In the genomic region with DNA sequence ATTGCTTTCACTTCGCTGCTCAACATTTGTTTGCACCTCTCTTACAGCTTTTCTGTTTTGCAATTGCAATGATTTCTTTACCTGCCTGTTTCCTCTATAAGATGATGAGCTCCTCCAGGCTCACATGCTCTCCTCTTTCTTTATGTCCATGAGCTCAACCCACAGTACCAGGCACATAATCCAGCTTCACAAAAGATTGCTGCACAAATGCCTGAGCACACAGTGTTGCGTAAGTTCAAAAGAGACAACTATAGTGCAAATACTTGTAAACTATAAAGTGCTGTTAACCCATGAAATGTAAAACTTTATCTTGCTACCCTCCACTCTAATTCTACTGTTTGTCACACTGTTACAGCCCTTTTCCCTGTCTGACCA, we compare ENCODE assay signal across 15 cellular contexts.
DNase-seq lines count a peak whose midpoint lies in the region; ATAC-seq and TF ChIP-seq lines count a peak whose summit lies in the region.
"Had no signal": no experiment of that assay in that cellular context is flagged by ENCODE, and none has a peak within 500 bp of the region (broad histone marks: within the 10 kb centered on the region; RNA-seq: fewer than 3 reads in every experiment).

No MANE protein-coding gene starts in this region.

- peak overlapping the region; percentile 23 for H2AFZ ChIP-seq in neural progenitor cell (replicated peaks)

- no peak overlapping the region for H3K27ac ChIP-seq in neural progenitor cell
- H3K27ac ChIP-seq in tibial nerve = peak overlapping the region; percentile 77 to 90 (median 85)
- H3K27ac ChIP-seq in upper lobe of left lung = peak overlapping the region in 1 of 4 donors; percentile 1

- no peaks in the 10 kb centered on the region for H3F3A ChIP-seq in neural progenitor cell (ENCODE audit: low read depth)

- H3K27me3 ChIP-seq in neural progenitor cell = no peaks in the 10 kb centered on the region
- no peaks in the 10 kb centered on the region for H3K27me3 ChIP-seq in tibial nerve
- H3K27me3 ChIP-seq in upper lobe of left lung = no peaks in the 10 kb centered on the region

- no peak for ATAC-seq in effector memory CD8-positive, alpha-beta T cell (replicated peaks)
- no peak for ATAC-seq in upper lobe of left lung (ENCODE audit: low FRiP score in 2 of 2)
- ATAC-seq: naive thymus-derived CD4-positive, alpha-beta T cell had no signal

- H3K36me3 Mint-ChIP-seq in activated naive CD8-positive, alpha-beta T cell = no peaks in the 10 kb centered on the region
- H3K36me3 Mint-ChIP-seq in activated naive CD8-positive, alpha-beta T cell treated with anti-CD3 and anti-CD28 coated beads for 36 hours = peaks cover 3% of the 10 kb centered on the region
- no peaks in the 10 kb centered on the region for H3K36me3 Mint-ChIP-seq in endothelial cell (ENCODE audit: low read depth, unreplicated experiment)
- H3K36me3 Mint-ChIP-seq in neural progenitor cell = no peaks in the 10 kb centered on the region
- no peaks in the 10 kb centered on the region for H3K36me3 Mint-ChIP-seq in effector memory CD8-positive, alpha-beta T cell (ENCODE audit: insufficient read depth)
- H3K36me3 Mint-ChIP-seq: immature natural killer cell had no signal

- WGBS in tibial nerve, 2 donors = 65 to 81% methylated on average over 2 of the region's 2 CpGs
- WGBS in upper lobe of left lung, 2 donors = 52 to 78% methylated on average over 2 of the region's 2 CpGs

- no peak overlapping the region for H3K9ac ChIP-seq in neural progenitor cell

- no peak for DNase-seq in activated naive CD8-positive, alpha-beta T cell treated with anti-CD3 and anti-CD28 coated beads for 36 hours
- DNase-seq in endothelial cell (ENCODE audit: low spot score) = no peak
- no peak for DNase-seq in neural progenitor cell (ENCODE audit: low spot score)
- no peak for DNase-seq in tibial nerve (ENCODE audit: low spot score in 2 of 2)
- no peak for DNase-seq in kidney tubule cell (ENCODE audit: low spot score)
- DNase-seq in effector memory CD8-positive, alpha-beta T cell = no peak
- DNase-seq in upper lobe of left lung = no peak
- DNase-seq: activated effector memory CD4-positive, alpha-beta T cell treated with anti-CD3 and anti-CD28 coated beads, Interleukin-2, amount 50 U/mL, for 16 hours; cerebellar nuclear complex; HFFc6; naive thymus-derived CD4-positive, alpha-beta T cell; NCI-H1694; small intestine had no signal

- H3K79me2 ChIP-seq in neural progenitor cell (ENCODE audit: low read depth) = no peaks in the 10 kb centered on the region

- no peak for TF ChIP-seq CTCF in endothelial cell (IDR thresholded peaks at IDR 0.05; ENCODE audit: unreplicated experiment)
- TF ChIP-seq CTCF in neural progenitor cell (IDR thresholded peaks at IDR 0.05) = no peak
- TF ChIP-seq CTCF in tibial nerve (IDR thresholded peaks at IDR 0.05) = no peak
- no peak for TF ChIP-seq CTCF in upper lobe of left lung (IDR thresholded peaks at IDR 0.05)

- H3K36me3 ChIP-seq in neural progenitor cell = no peaks in the 10 kb centered on the region
- H3K36me3 ChIP-seq in tibial nerve = no peaks in the 10 kb centered on the region
- no peaks in the 10 kb centered on the region for H3K36me3 ChIP-seq in upper lobe of left lung

- H3K9me3 Mint-ChIP-seq in activated naive CD8-positive, alpha-beta T cell (ENCODE audit: low read depth) = no peaks in the 10 kb centered on the region
- no peaks in the 10 kb centered on the region for H3K9me3 Mint-ChIP-seq in activated naive CD8-positive, alpha-beta T cell treated with anti-CD3 and anti-CD28 coated beads for 36 hours
- H3K9me3 Mint-ChIP-seq in endothelial cell (ENCODE audit: unreplicated experiment) (no peaks in the 10 kb centered on the region), neural progenitor cell (no peaks in the 10 kb centered on the region)
- H3K9me3 Mint-ChIP-seq in effector memory CD8-positive, alpha-beta T cell = no peaks in the 10 kb centered on the region
- H3K9me3 Mint-ChIP-seq: HFFc6; immature natural killer cell; naive thymus-derived CD4-positive, alpha-beta T cell had no signal

- H3K4me3 ChIP-seq in neural progenitor cell (no peak overlapping the region), tibial nerve (no peak overlapping the region), upper lobe of left lung (no peak overlapping the region)

- peaks cover 19% of the 10 kb centered on the region for H3K4me1 Mint-ChIP-seq in activated naive CD8-positive, alpha-beta T cell (ENCODE audit: low read depth)
- peaks cover 13% of the 10 kb centered on the region for H3K4me1 Mint-ChIP-seq in activated naive CD8-positive, alpha-beta T cell treated with anti-CD3 and anti-CD28 coated beads for 36 hours
- H3K4me1 Mint-ChIP-seq in endothelial cell (ENCODE audit: unreplicated experiment) (peaks cover 20% of the 10 kb centered on the region), neural progenitor cell (peaks cover 15% of the 10 kb centered on the region)
- H3K4me1 Mint-ChIP-seq in effector memory CD8-positive, alpha-beta T cell (ENCODE audit: low read depth in 2 of 2) = peaks cover 14 to 17% of the 10 kb centered on the region in 2 donors

- H3K4me1 ChIP-seq in neural progenitor cell (peaks cover 19% of the 10 kb centered on the region), tibial nerve (peaks cover 6 to 46% (median 26%) of the 10 kb centered on the region in 4 donors), upper lobe of left lung (peaks cover 0 to 11% (median 5%) of the 10 kb centered on the region in 4 donors)

- H3K4me3 Mint-ChIP-seq in activated naive CD8-positive, alpha-beta T cell = no peak overlapping the region
- no peak overlapping the region for H3K4me3 Mint-ChIP-seq in activated naive CD8-positive, alpha-beta T cell treated with anti-CD3 and anti-CD28 coated beads for 36 hours
- H3K4me3 Mint-ChIP-seq in endothelial cell (ENCODE audit: unreplicated experiment) (no peak overlapping the region), neural progenitor cell (no peak overlapping the region)
- no peak overlapping the region for H3K4me3 Mint-ChIP-seq in effector memory CD8-positive, alpha-beta T cell
- H3K4me3 Mint-ChIP-seq: HFFc6, immature natural killer cell had no signal

- TF ChIP-seq EP300 in tibial nerve (IDR thresholded peaks at IDR 0.05) = no peak
- no peak for TF ChIP-seq EP300 in upper lobe of left lung (IDR thresholded peaks at IDR 0.05)

- H3K27me3 Mint-ChIP-seq in activated naive CD8-positive, alpha-beta T cell = no peaks in the 10 kb centered on the region
- H3K27me3 Mint-ChIP-seq in activated naive CD8-positive, alpha-beta T cell treated with anti-CD3 and anti-CD28 coated beads for 36 hours = no peaks in the 10 kb centered on the region
- H3K27me3 Mint-ChIP-seq in endothelial cell (ENCODE audit: unreplicated experiment) = no peaks in the 10 kb centered on the region
- no peaks in the 10 kb centered on the region for H3K27me3 Mint-ChIP-seq in neural progenitor cell (ENCODE audit: insufficient read depth, low read depth)
- no peaks in the 10 kb centered on the region for H3K27me3 Mint-ChIP-seq in effector memory CD8-positive, alpha-beta T cell
- H3K27me3 Mint-ChIP-seq: naive thymus-derived CD4-positive, alpha-beta T cell had no signal

- peak overlapping the region; percentile 42 for H3K27ac Mint-ChIP-seq in activated naive CD8-positive, alpha-beta T cell
- no peak overlapping the region for H3K27ac Mint-ChIP-seq in activated naive CD8-positive, alpha-beta T cell treated with anti-CD3 and anti-CD28 coated beads for 36 hours
- H3K27ac Mint-ChIP-seq in endothelial cell (ENCODE audit: unreplicated experiment) (peak overlapping the region; percentile 4), neural progenitor cell (peak overlapping the region; percentile 61)
- H3K27ac Mint-ChIP-seq in effector memory CD8-positive, alpha-beta T cell = peak overlapping the region in 1 of 2 donors; percentile 29
- H3K27ac Mint-ChIP-seq: HFFc6 had no signal

- no peak overlapping the region for H3K4me2 ChIP-seq in neural progenitor cell

- H3K9me3 ChIP-seq in neural progenitor cell (ENCODE audit: low read depth) (no peaks in the 10 kb centered on the region), tibial nerve (no peaks in the 10 kb centered on the region), upper lobe of left lung (no peaks in the 10 kb centered on the region)

- no peaks in the 10 kb centered on the region for H4K20me1 ChIP-seq in neural progenitor cell (ENCODE audit: low read depth)

- TF ChIP-seq POLR2A in tibial nerve (IDR thresholded peaks at IDR 0.05) = no peak
- no peak for TF ChIP-seq POLR2A in upper lobe of left lung (IDR thresholded peaks at IDR 0.05)
